11 cellular contexts compared by ENCODE assay signal in the genomic region with DNA sequence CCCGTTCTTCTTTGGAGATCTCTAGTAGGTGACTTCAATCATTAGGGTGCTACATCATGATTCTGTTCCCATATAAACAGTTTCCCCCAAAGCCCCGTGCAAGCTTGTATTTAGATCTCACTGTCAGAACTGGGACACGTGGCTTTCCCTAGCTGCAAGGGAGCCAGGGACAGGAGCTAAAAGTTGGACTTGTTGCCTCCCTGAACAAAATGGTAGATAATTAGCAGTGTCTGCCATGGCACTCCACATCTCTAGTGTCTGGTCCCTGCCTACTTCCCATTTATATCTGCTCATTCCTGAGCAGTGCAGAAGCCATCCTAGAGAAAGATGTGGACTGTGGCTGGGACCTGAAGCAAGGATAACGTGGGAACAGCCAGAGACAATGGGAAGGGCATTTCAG.
"Had no signal": no experiment of that assay in that cellular context is flagged by ENCODE, and none has a peak within 500 bp of the region (broad histone marks: within the 10 kb centered on the region; RNA-seq: fewer than 3 reads in every experiment).

No MANE protein-coding gene starts in this region.

- H3K36me3 ChIP-seq: HAP-1 had no signal

- DNase-seq: GM23248, GOT3, H7, H9, HCEC 1CT, HFFc6 had no signal

- H3K4me3 Mint-ChIP-seq: GM23338, H9, HFFc6 had no signal

- ATAC-seq: GM23338, HCT116 had no signal

- H3K27ac ChIP-seq: GM23248 had no signal

- H2AFZ ChIP-seq: GM23248, GM23338 had no signal

- H3K9ac ChIP-seq: GM23248 had no signal

- FAIRE-seq: H1, H54 had no signal

- H3K4me2 ChIP-seq: GM23338 had no signal

- H3K4me3 ChIP-seq: GM23248, GM23338, HAP-1 had no signal

- H3K27ac Mint-ChIP-seq: GM23338, H9, HFFc6 had no signal
